Comparison of ENCODE assay signal across 1 cellular context in the genomic region with DNA sequence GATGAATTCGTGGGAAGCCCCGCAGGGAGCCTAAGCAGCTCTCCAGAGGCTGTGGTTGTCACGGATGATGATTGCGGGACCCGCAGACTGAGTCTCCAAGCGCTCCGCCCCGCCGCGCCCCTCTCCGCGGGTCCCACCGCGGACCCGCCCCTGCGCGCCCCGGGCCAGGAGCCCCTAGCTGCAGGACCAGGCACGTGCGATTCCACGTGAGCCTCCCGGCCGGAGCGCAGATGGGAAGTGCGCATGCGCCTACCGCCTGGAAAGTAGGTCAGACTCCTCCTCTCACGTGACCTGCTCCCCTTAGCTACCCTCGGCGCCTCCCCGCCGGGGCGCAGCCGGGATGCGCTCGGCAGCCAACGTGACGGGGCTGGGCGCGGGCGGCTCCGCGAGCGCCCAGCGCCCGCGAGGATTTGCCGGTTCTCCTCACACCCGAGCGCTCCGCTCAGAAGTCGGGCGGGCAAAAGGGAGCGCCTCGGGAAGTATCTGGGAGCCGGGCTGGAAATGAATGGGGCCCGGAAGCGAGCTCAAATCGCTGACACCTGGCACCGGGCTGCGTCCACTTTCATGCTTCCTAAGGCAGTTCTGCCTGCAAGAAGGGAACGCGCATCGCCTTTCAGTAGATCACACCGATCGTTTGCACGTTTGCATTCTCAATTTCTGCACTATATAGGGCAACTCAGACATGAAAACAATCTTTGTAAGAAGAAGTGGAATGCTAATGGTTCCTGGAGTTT.
TF ChIP-seq lines count a peak whose summit lies in the region.

No MANE protein-coding gene starts in this region.

TF ChIP-seq in K562, 482 proteins besides CTCF, POLR2A, EP300 and RAD21 (continued from another document and continues in another):
- TF ChIP-seq, protein P1, sequence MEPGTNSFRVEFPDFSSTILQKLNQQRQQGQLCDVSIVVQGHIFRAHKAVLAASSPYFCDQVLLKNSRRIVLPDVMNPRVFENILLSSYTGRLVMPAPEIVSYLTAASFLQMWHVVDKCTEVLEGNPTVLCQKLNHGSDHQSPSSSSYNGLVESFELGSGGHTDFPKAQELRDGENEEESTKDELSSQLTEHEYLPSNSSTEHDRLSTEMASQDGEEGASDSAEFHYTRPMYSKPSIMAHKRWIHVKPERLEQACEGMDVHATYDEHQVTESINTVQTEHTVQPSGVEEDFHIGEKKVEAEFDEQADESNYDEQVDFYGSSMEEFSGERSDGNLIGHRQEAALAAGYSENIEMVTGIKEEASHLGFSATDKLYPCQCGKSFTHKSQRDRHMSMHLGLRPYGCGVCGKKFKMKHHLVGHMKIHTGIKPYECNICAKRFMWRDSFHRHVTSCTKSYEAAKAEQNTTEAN (CRISPR knock-in tag; IDR thresholded peaks at IDR 0.05), result no peak
- TF ChIP-seq SNIP1 (IDR thresholded peaks at IDR 0.05; ENCODE audit: low read depth) (no peak), TAF9B (IDR thresholded peaks at IDR 0.05; ENCODE audit: partially characterized antibody) (no peak), IRF2 (CRISPR knock-in tag; IDR thresholded peaks at IDR 0.05) (no peak), ZNF830 (CRISPR knock-in tag; IDR thresholded peaks at IDR 0.05) (no peak), HNRNPLL (IDR thresholded peaks at IDR 0.05; ENCODE audit: low read depth, low read length, poor library complexity, severe bottlenecking) (no peak), ZBED1 (IDR thresholded peaks at IDR 0.05) (no peak), SRSF3 (IDR thresholded peaks at IDR 0.05; ENCODE audit: insufficient read depth, low read length) (no peak), CHD7 (IDR thresholded peaks at IDR 0.05; ENCODE audit: low read depth, low read length) (no peak), USF2 (CRISPR knock-in tag; IDR thresholded peaks at IDR 0.05) (peak; percentile 94), ZNF511 (CRISPR knock-in tag; IDR thresholded peaks at IDR 0.05) (peak; percentile 90; the same call in 1 of the 2 replicates), ZSCAN29 (IDR thresholded peaks at IDR 0.05) (no peak), TOE1 (IDR thresholded peaks at IDR 0.05; ENCODE audit: borderline replicate concordance) (peak; percentile 89; the same call in 1 of the 2 replicates), TOE1 (CRISPR knock-in tag; IDR thresholded peaks at IDR 0.05; ENCODE audit: borderline replicate concordance, low read depth) (no peak), NR2C2 (CRISPR knock-in tag; IDR thresholded peaks at IDR 0.05) (no peak), NR2C2 (tag; IDR thresholded peaks at IDR 0.05) (peak; percentile 43; the same call in 1 of the 2 replicates), FUS (optimal IDR thresholded peaks at IDR 0.05; ENCODE audit: low read depth, low read length) (no peak), ZNF133 (CRISPR knock-in tag; IDR thresholded peaks at IDR 0.05) (no peak), MITF (IDR thresholded peaks at IDR 0.05) (peak; percentile 49), ZSCAN32 (CRISPR knock-in tag; IDR thresholded peaks at IDR 0.05) (no peak), BDP1 (IDR thresholded peaks at IDR 0.05; ENCODE audit: insufficient read depth, insufficient read length) (no peak), ZFX (CRISPR knock-in tag; IDR thresholded peaks at IDR 0.05) (0 out of 2 replicates have a peak, but pooled peaks have one; percentile 34), TFAP4 (CRISPR knock-in tag; IDR thresholded peaks at IDR 0.05; ENCODE audit: borderline replicate concordance) (peak; percentile 55; the same call in 1 of the 2 replicates), MCM2 (IDR thresholded peaks at IDR 0.05; ENCODE audit: low read depth) (no peak), BRF1 (IDR thresholded peaks at IDR 0.05; ENCODE audit: borderline replicate concordance, extremely low read depth, insufficient read length) (no peak), ZKSCAN3 (CRISPR knock-in tag; IDR thresholded peaks at IDR 0.05) (no peak)
- TF ChIP-seq, protein P2, sequence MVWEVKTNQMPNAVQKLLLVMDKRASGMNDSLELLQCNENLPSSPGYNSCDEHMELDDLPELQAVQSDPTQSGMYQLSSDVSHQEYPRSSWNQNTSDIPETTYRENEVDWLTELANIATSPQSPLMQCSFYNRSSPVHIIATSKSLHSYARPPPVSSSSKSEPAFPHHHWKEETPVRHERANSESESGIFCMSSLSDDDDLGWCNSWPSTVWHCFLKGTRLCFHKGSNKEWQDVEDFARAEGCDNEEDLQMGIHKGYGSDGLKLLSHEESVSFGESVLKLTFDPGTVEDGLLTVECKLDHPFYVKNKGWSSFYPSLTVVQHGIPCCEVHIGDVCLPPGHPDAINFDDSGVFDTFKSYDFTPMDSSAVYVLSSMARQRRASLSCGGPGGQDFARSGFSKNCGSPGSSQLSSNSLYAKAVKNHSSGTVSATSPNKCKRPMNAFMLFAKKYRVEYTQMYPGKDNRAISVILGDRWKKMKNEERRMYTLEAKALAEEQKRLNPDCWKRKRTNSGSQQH (CRISPR knock-in tag; IDR thresholded peaks at IDR 0.05), result no peak
- TF ChIP-seq, protein P3, sequence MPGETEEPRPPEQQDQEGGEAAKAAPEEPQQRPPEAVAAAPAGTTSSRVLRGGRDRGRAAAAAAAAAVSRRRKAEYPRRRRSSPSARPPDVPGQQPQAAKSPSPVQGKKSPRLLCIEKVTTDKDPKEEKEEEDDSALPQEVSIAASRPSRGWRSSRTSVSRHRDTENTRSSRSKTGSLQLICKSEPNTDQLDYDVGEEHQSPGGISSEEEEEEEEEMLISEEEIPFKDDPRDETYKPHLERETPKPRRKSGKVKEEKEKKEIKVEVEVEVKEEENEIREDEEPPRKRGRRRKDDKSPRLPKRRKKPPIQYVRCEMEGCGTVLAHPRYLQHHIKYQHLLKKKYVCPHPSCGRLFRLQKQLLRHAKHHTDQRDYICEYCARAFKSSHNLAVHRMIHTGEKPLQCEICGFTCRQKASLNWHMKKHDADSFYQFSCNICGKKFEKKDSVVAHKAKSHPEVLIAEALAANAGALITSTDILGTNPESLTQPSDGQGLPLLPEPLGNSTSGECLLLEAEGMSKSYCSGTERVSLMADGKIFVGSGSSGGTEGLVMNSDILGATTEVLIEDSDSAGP (CRISPR knock-in tag; IDR thresholded peaks at IDR 0.05), result no peak
- TF ChIP-seq, protein P4, sequence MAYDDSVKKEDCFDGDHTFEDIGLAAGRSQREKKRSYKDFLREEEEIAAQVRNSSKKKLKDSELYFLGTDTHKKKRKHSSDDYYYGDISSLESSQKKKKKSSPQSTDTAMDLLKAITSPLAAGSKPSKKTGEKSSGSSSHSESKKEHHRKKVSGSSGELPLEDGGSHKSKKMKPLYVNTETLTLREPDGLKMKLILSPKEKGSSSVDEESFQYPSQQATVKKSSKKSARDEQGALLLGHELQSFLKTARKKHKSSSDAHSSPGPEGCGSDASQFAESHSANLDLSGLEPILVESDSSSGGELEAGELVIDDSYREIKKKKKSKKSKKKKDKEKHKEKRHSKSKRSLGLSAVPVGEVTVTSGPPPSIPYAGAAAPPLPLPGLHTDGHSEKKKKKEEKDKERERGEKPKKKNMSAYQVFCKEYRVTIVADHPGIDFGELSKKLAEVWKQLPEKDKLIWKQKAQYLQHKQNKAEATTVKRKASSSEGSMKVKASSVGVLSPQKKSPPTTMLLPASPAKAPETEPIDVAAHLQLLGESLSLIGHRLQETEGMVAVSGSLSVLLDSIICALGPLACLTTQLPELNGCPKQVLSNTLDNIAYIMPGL (CRISPR knock-in tag; IDR thresholded peaks at IDR 0.05), result no peak
- TF ChIP-seq, protein P5, sequence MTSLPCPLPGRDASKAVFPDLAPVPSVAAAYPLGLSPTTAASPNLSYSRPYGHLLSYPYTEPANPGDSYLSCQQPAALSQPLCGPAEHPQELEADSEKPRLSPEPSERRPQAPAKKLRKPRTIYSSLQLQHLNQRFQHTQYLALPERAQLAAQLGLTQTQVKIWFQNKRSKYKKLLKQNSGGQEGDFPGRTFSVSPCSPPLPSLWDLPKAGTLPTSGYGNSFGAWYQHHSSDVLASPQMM (CRISPR knock-in tag; IDR thresholded peaks at IDR 0.05), result no peak
